ENCODE assay signal across 9 cellular contexts in genomic region chr11:33690290-33691050, GRCh38. TPM values are rescaled to one million over a fixed set of nuclear protein-coding genes. Genes with fewer than 3 reads are reported as not detected.
DNase-seq lines count a peak whose midpoint lies in the region; ATAC-seq and TF ChIP-seq lines count a peak whose summit lies in the region.
"Had no signal": no experiment of that assay in that cellular context is flagged by ENCODE, and none has a peak within 500 bp of the region (broad histone marks: within the 10 kb centered on the region; RNA-seq: fewer than 3 reads in every experiment).

No MANE protein-coding gene starts in this region.

- peak overlapping the region; percentile 49 for H3K9ac ChIP-seq in fibroblast of lung (ENCODE audit: insufficient read depth, low read length)

- peaks cover 13% of the 10 kb centered on the region for H3K4me1 Mint-ChIP-seq in Caco-2 (ENCODE audit: low read depth, unreplicated experiment)

- CTCF ChIA-PET in Caco-2 (lab: Charles Lee): interaction anchor here (0.9 kb wide), 1 partner anchor 52 kb away, joined by 4 read pairs; no protein-coding TSS in a partner anchor

- H3K4me1 ChIP-seq in fibroblast of lung (ENCODE audit: control insufficient read depth, extremely low read depth, insufficient read depth, low read length): peaks cover 37% of the 10 kb centered on the region
- H3K4me1 ChIP-seq in Caco-2: peaks cover 14% of the 10 kb centered on the region

- no peak overlapping the region for H3K27ac Mint-ChIP-seq in Caco-2 (ENCODE audit: unreplicated experiment)
- H3K27ac Mint-ChIP-seq: natural killer cell treated with Interleukin-12 subunit alpha and Interleukin-12 subunit beta and Interleukin-15 and Interleukin-18, amount 100 ng/mL, for 72 hours had no signal

- H3K27me3 Mint-ChIP-seq in Caco-2 (ENCODE audit: insufficient read depth, unreplicated experiment): no peaks in the 10 kb centered on the region

- H3K9me3 ChIP-seq in fibroblast of lung (ENCODE audit: control insufficient read depth, insufficient read depth, low read depth, low read length) (no peaks in the 10 kb centered on the region), Caco-2 (0 out of 2 replicates have a peak, but pooled peaks cover 3% of the 10 kb centered on the region)

- H3K36me3 ChIP-seq in fibroblast of lung (ENCODE audit: control insufficient read depth, insufficient read depth, low read length): no peaks in the 10 kb centered on the region
- no peaks in the 10 kb centered on the region for H3K36me3 ChIP-seq in Caco-2 (ENCODE audit: control insufficient read depth, insufficient read depth, low read length)

- H3K27ac ChIP-seq in fibroblast of lung (ENCODE audit: insufficient read depth, low read length): peak overlapping the region; percentile 95

- DNase-seq in AG10803 (ENCODE audit: low read depth) (peak; percentile 98), RPMI7951 (ENCODE audit: low read depth) (peak; percentile 95), fibroblast of lung (ENCODE audit: low read depth in 2 of 2) (peak; percentile 93 to 100), occipital lobe (lab: John Stamatoyannopoulos, UW) (peak; percentile 58), Caco-2 (no peak), activated gamma-delta T cell (lab: John Stamatoyannopoulos, UW) (no peak), NCI-H82 (lab: John Stamatoyannopoulos, UW) (no peak)

- no peak for ATAC-seq in GM21423 (IDR thresholded peaks at IDR 0.05; ENCODE audit: unreplicated experiment)
- ATAC-seq: natural killer cell treated with Interleukin-12 subunit alpha and Interleukin-12 subunit beta and Interleukin-15 and Interleukin-18, amount 100 ng/mL, for 72 hours had no signal

- peak overlapping the region; percentile 3 for H2AFZ ChIP-seq in fibroblast of lung (ENCODE audit: low read length)

- H3K4me2 ChIP-seq in fibroblast of lung (ENCODE audit: extremely low read depth, insufficient read depth, low read length): peak overlapping the region; percentile 92

- no TSS peak for BruUV-seq in Caco-2 (replicated peaks; lab: Mats Ljungman, UMichigan)

- H3K9me3 Mint-ChIP-seq in Caco-2 (ENCODE audit: unreplicated experiment): no peaks in the 10 kb centered on the region
- H3K9me3 Mint-ChIP-seq: natural killer cell treated with Interleukin-12 subunit alpha and Interleukin-12 subunit beta and Interleukin-15 and Interleukin-18, amount 100 ng/mL, for 72 hours had no signal

- H4K20me1 ChIP-seq in fibroblast of lung (ENCODE audit: control insufficient read depth, extremely low read depth, insufficient read depth, low read length): no peaks in the 10 kb centered on the region

- H3K4me3 ChIP-seq in AG10803 (ENCODE audit: low read length) (peak overlapping the region; percentile 6; the same call in 1 of the 2 replicates), fibroblast of lung (replicated peaks in 1 of 4; ENCODE audit: control extremely low read depth in 1 of 4, insufficient read depth in 1 of 4, low read depth in 3 of 4, low read length in 4 of 4) (peak overlapping the region in 1 of 4 experiments; percentile 9), Caco-2 (ENCODE audit: low read depth, low read length) (no peak overlapping the region)

- H3K79me2 ChIP-seq in fibroblast of lung (ENCODE audit: control insufficient read depth, insufficient read depth, low read length): no peaks in the 10 kb centered on the region

- no peak for TF ChIP-seq CTCF in AG10803 (conservative IDR thresholded peaks at IDR 0.05; ENCODE audit: low read length)
- TF ChIP-seq CTCF in fibroblast of lung (conservative IDR thresholded peaks at IDR 0.05 in 1 of 2, IDR thresholded peaks at IDR 0.05 in 1 of 2; ENCODE audit: low read depth in 1 of 2, low read length in 2 of 2): no peak
- TF ChIP-seq CTCF in Caco-2 (IDR thresholded peaks at IDR 0.05; ENCODE audit: insufficient read depth in 1 of 2, low read depth in 1 of 2, low read length in 1 of 2, severe bottlenecking in 1 of 2, unreplicated experiment in 1 of 2): no peak

- intact Hi-C loops in Caco-2 (cut with micrococcal nuclease; ENCODE audit: unreplicated experiment): no loop called here

- H3K4me3 Mint-ChIP-seq in Caco-2 (ENCODE audit: unreplicated experiment): no peak overlapping the region
- H3K4me3 Mint-ChIP-seq: natural killer cell treated with Interleukin-12 subunit alpha and Interleukin-12 subunit beta and Interleukin-15 and Interleukin-18, amount 100 ng/mL, for 72 hours had no signal

- H3K36me3 Mint-ChIP-seq in Caco-2 (ENCODE audit: insufficient read depth, unreplicated experiment): no peaks in the 10 kb centered on the region
- H3K36me3 Mint-ChIP-seq: natural killer cell treated with Interleukin-12 subunit alpha and Interleukin-12 subunit beta and Interleukin-15 and Interleukin-18, amount 100 ng/mL, for 72 hours had no signal

- POLR2A ChIA-PET in Caco-2 (lab: Charles Lee): no interaction called here

- H3K27me3 ChIP-seq in fibroblast of lung (ENCODE audit: control insufficient read depth, insufficient read depth, low read length) (no peaks in the 10 kb centered on the region), Caco-2 (replicated peaks; ENCODE audit: control insufficient read depth, insufficient read depth, low read length) (no peaks in the 10 kb centered on the region)

RNA-seq across cellular contexts. Expression of gene C11orf91, which starts 10.2 kb away (rescaled TPM):
- total RNA-seq in RPMI7951 (2014; rRNA removed; shearing (Covaris generic)): not detected in 2 replicates
- total RNA-seq in fibroblast of lung (not detected in 2 replicates), occipital lobe (not detected), Caco-2 (2022) (not detected in 2 replicates)
- 0.12 TPM in 1 of 2 replicates, not detected in the other for polyA plus RNA-seq in fibroblast of lung
- polyA plus RNA-seq in fibroblast of lung (2012): not detected in 2 replicates
- not detected in 2 replicates for polyA minus RNA-seq in fibroblast of lung (ENCODE audit: low replicate concordance)
- total RNA-seq: natural killer cell treated with Interleukin-12 subunit alpha and Interleukin-12 subunit beta and Interleukin-15 and Interleukin-18, amount 100 ng/mL, for 72 hours had no signal

RNA-seq across cellular contexts. Expression of gene CD59, which starts 45.8 kb away (rescaled TPM):
- 118 TPM in 2 replicates for total RNA-seq in RPMI7951 (2014; rRNA removed; shearing (Covaris generic))
- total RNA-seq in fibroblast of lung: 209 and 380 TPM in 2 replicates
- 1,165 and 1,404 TPM in 2 replicates for polyA plus RNA-seq in fibroblast of lung
- polyA plus RNA-seq in fibroblast of lung (2012): 928 and 1,205 TPM in 2 replicates
- polyA minus RNA-seq in fibroblast of lung (ENCODE audit: low replicate concordance): 662 and 789 TPM in 2 replicates
- total RNA-seq in occipital lobe: 42.7 TPM
- total RNA-seq in Caco-2 (2022): 149 and 152 TPM in 2 replicates

Comparison
In these comparisons a context has a peak if more than half of its experiments do, and no peak if none do; other contexts are left out.
1. DNase-seq: peak in AG10803 (single experiment), RPMI7951 (single experiment), fibroblast of lung (2 of 2) and occipital lobe (single experiment); none in Caco-2 (0 of 2), activated gamma-delta T cell (single experiment) and NCI-H82 (single experiment).